Comparison of ENCODE assay signal across 27 cellular contexts in genomic region chr17:61714300-61714699, GRCh38.
"Had no signal": no experiment of that assay in that cellular context is flagged by ENCODE, and none has a peak within 500 bp of the region (broad histone marks: within the 10 kb centered on the region; RNA-seq: fewer than 3 reads in every experiment).

No MANE protein-coding gene starts in this region.

- DNase-seq: stimulated activated CD4-positive, alpha-beta T cell treated with anti-CD3 and anti-CD28 coated beads, Interleukin-2, amount 100 ng/mL, for 48 hours; stimulated activated CD4-positive, alpha-beta T cell treated with anti-CD3 and anti-CD28 coated beads, Interleukin-4, amount 100 ng/mL, for 1 hour; stimulated activated CD4-positive, alpha-beta T cell treated with anti-CD3 and anti-CD28 coated beads, Interleukin-4, amount 100 ng/mL, for 24 hours; stimulated activated CD4-positive, alpha-beta T cell treated with anti-CD3 and anti-CD28 coated beads, Interleukin-4, amount 100 ng/mL, for 4 hours; stimulated activated CD8-positive, alpha-beta memory T cell treated with anti-CD3 and anti-CD28 coated beads, Interleukin-4, amount 100 ng/mL, for 48 hours; stimulated activated naive B cell treated with anti-CD40 and anti-IgM and Interleukin-4, amounts not matched to agents 10 μg/mL and 1 μg/mL and 100 μg/mL, for 72 hours; stimulated activated naive CD4-positive, alpha-beta T cell; stimulated activated naive CD4-positive, alpha-beta T cell treated with Interleukin-2 at 50 U/mL for 16 hours; stimulated activated naive CD8-positive, alpha-beta T cell treated with anti-CD3 and anti-CD28 coated beads, Interleukin-15, amount 100 ng/mL, for 72 hours; stimulated activated naive CD8-positive, alpha-beta T cell treated with anti-CD3 and anti-CD28 coated beads, Interleukin-15, Interleukin-2, amounts not matched to agents 100 U/mL and 50 U/mL, for 24 hours; stomach; substantia nigra; testis; thyroid gland; tibial artery; transverse colon; trophoblast cell; upper lobe of left lung; upper lobe of right lung; uterus had no signal

- H3K27ac ChIP-seq: stomach, suprapubic skin, testis, thoracic aorta, thyroid gland, tibial artery, tibial nerve, transverse colon, upper lobe of left lung, upper lobe of right lung, uterus, vagina had no signal

- H3K4me1 ChIP-seq: stomach, suprapubic skin, testis, thyroid gland, tibial artery, tibial nerve, transverse colon, upper lobe of left lung, upper lobe of right lung, uterus, vagina had no signal

- H3K27me3 ChIP-seq: stomach, suprapubic skin, testis, thyroid gland, tibial artery, tibial nerve, transverse colon, upper lobe of left lung, upper lobe of right lung, uterus, vagina had no signal

- ATAC-seq: stimulated activated effector memory CD8-positive, alpha-beta T cell treated with anti-CD3 and anti-CD28 coated beads, Interleukin-12 subunit alpha, Interleukin-12 subunit beta, amount 100 ng/mL, for 72 hours; stimulated activated memory B cell treated with anti-CD40 and anti-IgM and Interleukin-4, amounts not matched to agents 10 μg/mL and 1 μg/mL and 100 μg/mL, for 72 hours; stimulated activated naive B cell treated with anti-CD40 and anti-IgM and Interleukin-4, amounts not matched to agents 10 μg/mL and 1 μg/mL and 100 μg/mL, for 72 hours; stimulated activated naive CD8-positive, alpha-beta T cell treated with anti-CD3 and anti-CD28 coated beads, Interleukin-15, amount 100 ng/mL, for 72 hours; stimulated activated naive CD8-positive, alpha-beta T cell treated with anti-CD3 and anti-CD28 coated beads, Interleukin-15, Interleukin-2, amounts not matched to agents 100 U/mL and 50 U/mL, for 24 hours; upper lobe of right lung had no signal

- H3K4me3 ChIP-seq: stomach, suprapubic skin, testis, thoracic aorta, thyroid gland, tibial artery, tibial nerve, transverse colon, upper lobe of left lung, upper lobe of right lung, uterus, vagina had no signal

- H3K9me3 ChIP-seq: testis, thoracic aorta, thyroid gland, uterus, vagina had no signal

- H3K36me3 ChIP-seq: stomach, suprapubic skin, thoracic aorta, thyroid gland, tibial artery, tibial nerve, transverse colon, upper lobe of left lung, upper lobe of right lung, uterus, vagina had no signal

- FAIRE-seq: urothelium cell line had no signal
